In the genomic region with DNA sequence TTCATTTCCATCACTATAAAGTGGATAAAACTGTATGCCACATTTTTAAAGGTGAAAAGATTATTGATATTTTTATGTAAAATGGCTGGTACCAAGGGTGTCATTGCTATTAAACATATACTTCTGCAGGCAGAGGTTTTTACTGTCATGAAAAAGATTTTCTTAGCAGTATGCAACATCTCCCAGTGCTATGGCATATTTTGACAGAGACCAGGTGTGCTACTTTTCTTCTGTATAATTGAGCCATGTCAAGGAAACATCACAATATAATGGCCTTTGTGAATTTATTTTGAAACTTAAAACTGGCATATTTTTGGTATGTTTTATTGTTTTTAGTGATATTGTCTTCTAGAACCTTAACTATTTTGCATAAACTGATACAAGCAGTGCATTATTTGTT, we compare ENCODE assay signal across 8 cellular contexts.
"Had no signal": no experiment of that assay in that cellular context is flagged by ENCODE, and none has a peak within 500 bp of the region (broad histone marks: within the 10 kb centered on the region; RNA-seq: fewer than 3 reads in every experiment).

No MANE protein-coding gene starts in this region.

- H3K4me1 Mint-ChIP-seq: GM23338, H9 had no signal

- H3K4me3 Mint-ChIP-seq: GM23338, H9 had no signal

- H3K27ac Mint-ChIP-seq: GM23338, H9, HFFc6, IgD-negative memory B cell had no signal

- H3K4me2 ChIP-seq: GM23338 had no signal

- H3K27ac ChIP-seq: HL-60 had no signal

- H3K27me3 Mint-ChIP-seq: IgD-negative memory B cell had no signal

- DNase-seq: H9, HFFc6, KBM-7 had no signal

- ATAC-seq: GM23338, HCT116, HepG2 had no signal

- H3K4me3 ChIP-seq: GM23338 had no signal

- H2AFZ ChIP-seq: GM23338 had no signal
